1 cellular context compared by ENCODE assay signal in the genomic region with DNA sequence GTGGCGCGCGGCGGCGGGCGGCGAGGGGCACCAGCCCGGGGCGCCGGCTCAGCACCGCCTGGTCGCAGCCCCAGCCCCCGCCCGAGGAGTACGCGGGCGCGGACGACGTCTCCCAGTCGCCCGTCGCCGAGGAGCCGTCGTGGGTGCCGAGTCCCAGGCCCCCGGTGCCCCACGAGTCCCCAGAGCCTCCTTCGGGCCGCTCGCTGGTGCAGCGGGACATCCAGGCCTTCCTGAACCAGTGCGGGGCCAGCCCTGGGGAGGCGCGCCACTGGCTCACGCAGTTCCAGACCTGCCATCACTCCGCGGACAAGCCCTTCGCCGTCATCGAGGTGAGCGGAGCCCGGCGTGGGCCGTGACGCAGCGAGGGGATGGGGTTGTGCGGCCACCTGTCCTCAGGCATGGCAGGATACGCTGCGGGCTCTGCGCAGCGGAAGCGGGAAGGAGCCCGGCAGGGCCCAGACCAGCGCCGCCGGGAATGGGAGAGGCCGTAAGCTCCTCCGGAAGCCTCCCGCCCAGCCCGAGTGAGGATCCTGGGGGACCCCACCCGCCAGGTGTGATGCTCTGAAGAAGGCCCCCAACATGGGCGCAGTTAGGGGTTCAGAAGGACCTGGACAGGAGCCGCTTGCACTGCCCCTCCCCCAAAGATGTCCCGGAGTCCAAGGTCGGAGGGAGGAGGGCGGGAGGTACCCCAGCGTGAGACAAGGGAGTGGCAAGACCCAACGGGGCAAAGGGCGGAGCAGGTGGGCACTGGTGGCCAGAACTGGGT.
A peak's percentile ranks its signal among the peaks of the same experiment; 100 is the strongest.
TF ChIP-seq lines count a peak whose summit lies in the region.

No MANE protein-coding gene starts in this region.

TF ChIP-seq in HepG2, 621 proteins besides CTCF, POLR2A, EP300 and RAD21 (continued from another document and continues in another):
- TF ChIP-seq, protein P1, sequence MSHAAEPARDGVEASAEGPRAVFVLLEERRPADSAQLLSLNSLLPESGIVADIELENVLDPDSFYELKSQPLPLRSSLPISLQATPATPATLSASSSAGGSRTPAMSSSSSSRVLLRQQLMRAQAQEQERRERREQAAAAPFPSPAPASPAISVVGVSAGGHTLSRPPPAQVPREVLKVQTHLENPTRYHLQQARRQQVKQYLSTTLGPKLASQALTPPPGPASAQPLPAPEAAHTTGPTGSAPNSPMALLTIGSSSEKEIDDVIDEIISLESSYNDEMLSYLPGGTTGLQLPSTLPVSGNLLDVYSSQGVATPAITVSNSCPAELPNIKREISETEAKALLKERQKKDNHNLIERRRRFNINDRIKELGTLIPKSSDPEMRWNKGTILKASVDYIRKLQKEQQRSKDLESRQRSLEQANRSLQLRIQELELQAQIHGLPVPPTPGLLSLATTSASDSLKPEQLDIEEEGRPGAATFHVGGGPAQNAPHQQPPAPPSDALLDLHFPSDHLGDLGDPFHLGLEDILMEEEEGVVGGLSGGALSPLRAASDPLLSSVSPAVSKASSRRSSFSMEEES (CRISPR knock-in tag; IDR thresholded peaks at IDR 0.05), result no peak
- no peak for TF ChIP-seq ZNF460 (CRISPR knock-in tag; IDR thresholded peaks at IDR 0.05; ENCODE audit: borderline replicate concordance)
- no peak for TF ChIP-seq PHB2 (IDR thresholded peaks at IDR 0.05; ENCODE audit: partially characterized antibody)
- no peak for TF ChIP-seq GTF3A (CRISPR knock-in tag; conservative IDR thresholded peaks at IDR 0.05)
- no peak for TF ChIP-seq HDAC6 (IDR thresholded peaks at IDR 0.05; ENCODE audit: low read depth, low read length)
- TF ChIP-seq ZSCAN30 (CRISPR knock-in tag; IDR thresholded peaks at IDR 0.05), result no peak
- peak; percentile 92 for TF ChIP-seq ZNF777 (CRISPR knock-in tag; IDR thresholded peaks at IDR 0.05)
- TF ChIP-seq MYNN (CRISPR knock-in tag; IDR thresholded peaks at IDR 0.05; ENCODE audit: low read depth), result no peak; the same call in 1 of the 2 replicates
- no peak; the same call in 1 of the 2 replicates for TF ChIP-seq MIER2 (CRISPR knock-in tag; IDR thresholded peaks at IDR 0.05)
- no peak for TF ChIP-seq IKZF4 (CRISPR knock-in tag; IDR thresholded peaks at IDR 0.05; ENCODE audit: borderline replicate concordance, low read depth, not compliant biosample characterization)
- TF ChIP-seq SMC3 (IDR thresholded peaks at IDR 0.05; ENCODE audit: low read length), result no peak
- no peak for TF ChIP-seq ZNF615 (CRISPR knock-in tag; IDR thresholded peaks at IDR 0.05; ENCODE audit: borderline replicate concordance)
- no peak; the same call in none of the 2 replicates for TF ChIP-seq HOXA3 (CRISPR knock-in tag; IDR thresholded peaks at IDR 0.05)
- peak; percentile 37; the same call in 1 of the 2 replicates for TF ChIP-seq ZNF225 (CRISPR knock-in tag; IDR thresholded peaks at IDR 0.05)
- TF ChIP-seq, protein P2, sequence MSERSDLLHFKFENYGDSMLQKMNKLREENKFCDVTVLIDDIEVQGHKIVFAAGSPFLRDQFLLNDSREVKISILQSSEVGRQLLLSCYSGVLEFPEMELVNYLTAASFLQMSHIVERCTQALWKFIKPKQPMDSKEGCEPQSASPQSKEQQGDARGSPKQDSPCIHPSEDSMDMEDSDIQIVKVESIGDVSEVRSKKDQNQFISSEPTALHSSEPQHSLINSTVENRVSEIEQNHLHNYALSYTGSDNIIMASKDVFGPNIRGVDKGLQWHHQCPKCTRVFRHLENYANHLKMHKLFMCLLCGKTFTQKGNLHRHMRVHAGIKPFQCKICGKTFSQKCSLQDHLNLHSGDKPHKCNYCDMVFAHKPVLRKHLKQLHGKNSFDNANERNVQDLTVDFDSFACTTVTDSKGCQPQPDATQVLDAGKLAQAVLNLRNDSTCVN (CRISPR knock-in tag; IDR thresholded peaks at IDR 0.05; ENCODE audit: borderline replicate concordance), result no peak
- TF ChIP-seq ZNF138 (CRISPR knock-in tag; IDR thresholded peaks at IDR 0.05; ENCODE audit: low read depth), result peak; percentile 72; the same call in 1 of the 2 replicates
- TF ChIP-seq SETDB1 (CRISPR knock-in tag; IDR thresholded peaks at IDR 0.05; ENCODE audit: borderline replicate concordance), result no peak
- TF ChIP-seq, protein P3, sequence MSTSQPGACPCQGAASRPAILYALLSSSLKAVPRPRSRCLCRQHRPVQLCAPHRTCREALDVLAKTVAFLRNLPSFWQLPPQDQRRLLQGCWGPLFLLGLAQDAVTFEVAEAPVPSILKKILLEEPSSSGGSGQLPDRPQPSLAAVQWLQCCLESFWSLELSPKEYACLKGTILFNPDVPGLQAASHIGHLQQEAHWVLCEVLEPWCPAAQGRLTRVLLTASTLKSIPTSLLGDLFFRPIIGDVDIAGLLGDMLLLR (CRISPR knock-in tag; IDR thresholded peaks at IDR 0.05), result peak; percentile 36; the same call in 1 of the 2 replicates
- TF ChIP-seq, protein P4, sequence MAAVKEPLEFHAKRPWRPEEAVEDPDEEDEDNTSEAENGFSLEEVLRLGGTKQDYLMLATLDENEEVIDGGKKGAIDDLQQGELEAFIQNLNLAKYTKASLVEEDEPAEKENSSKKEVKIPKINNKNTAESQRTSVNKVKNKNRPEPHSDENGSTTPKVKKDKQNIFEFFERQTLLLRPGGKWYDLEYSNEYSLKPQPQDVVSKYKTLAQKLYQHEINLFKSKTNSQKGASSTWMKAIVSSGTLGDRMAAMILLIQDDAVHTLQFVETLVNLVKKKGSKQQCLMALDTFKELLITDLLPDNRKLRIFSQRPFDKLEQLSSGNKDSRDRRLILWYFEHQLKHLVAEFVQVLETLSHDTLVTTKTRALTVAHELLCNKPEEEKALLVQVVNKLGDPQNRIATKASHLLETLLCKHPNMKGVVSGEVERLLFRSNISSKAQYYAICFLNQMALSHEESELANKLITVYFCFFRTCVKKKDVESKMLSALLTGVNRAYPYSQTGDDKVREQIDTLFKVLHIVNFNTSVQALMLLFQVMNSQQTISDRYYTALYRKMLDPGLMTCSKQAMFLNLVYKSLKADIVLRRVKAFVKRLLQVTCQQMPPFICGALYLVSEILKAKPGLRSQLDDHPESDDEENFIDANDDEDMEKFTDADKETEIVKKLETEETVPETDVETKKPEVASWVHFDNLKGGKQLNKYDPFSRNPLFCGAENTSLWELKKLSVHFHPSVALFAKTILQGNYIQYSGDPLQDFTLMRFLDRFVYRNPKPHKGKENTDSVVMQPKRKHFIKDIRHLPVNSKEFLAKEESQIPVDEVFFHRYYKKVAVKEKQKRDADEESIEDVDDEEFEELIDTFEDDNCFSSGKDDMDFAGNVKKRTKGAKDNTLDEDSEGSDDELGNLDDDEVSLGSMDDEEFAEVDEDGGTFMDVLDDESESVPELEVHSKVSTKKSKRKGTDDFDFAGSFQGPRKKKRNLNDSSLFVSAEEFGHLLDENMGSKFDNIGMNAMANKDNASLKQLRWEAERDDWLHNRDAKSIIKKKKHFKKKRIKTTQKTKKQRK (IDR thresholded peaks at IDR 0.05; ENCODE audit: low read length), result no peak
- TF ChIP-seq ZNF792 (CRISPR knock-in tag; IDR thresholded peaks at IDR 0.05), result no peak
- TF ChIP-seq, protein P5, sequence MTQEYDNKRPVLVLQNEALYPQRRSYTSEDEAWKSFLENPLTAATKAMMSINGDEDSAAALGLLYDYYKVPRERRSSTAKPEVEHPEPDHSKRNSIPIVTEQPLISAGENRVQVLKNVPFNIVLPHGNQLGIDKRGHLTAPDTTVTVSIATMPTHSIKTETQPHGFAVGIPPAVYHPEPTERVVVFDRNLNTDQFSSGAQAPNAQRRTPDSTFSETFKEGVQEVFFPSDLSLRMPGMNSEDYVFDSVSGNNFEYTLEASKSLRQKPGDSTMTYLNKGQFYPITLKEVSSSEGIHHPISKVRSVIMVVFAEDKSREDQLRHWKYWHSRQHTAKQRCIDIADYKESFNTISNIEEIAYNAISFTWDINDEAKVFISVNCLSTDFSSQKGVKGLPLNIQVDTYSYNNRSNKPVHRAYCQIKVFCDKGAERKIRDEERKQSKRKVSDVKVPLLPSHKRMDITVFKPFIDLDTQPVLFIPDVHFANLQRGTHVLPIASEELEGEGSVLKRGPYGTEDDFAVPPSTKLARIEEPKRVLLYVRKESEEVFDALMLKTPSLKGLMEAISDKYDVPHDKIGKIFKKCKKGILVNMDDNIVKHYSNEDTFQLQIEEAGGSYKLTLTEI (CRISPR knock-in tag; conservative IDR thresholded peaks at IDR 0.05), result no peak
- TF ChIP-seq ZNF616 (CRISPR knock-in tag; IDR thresholded peaks at IDR 0.05; ENCODE audit: low read depth), result peak; percentile 70; the same call in 1 of the 2 replicates
- peak; percentile 27; the same call in 1 of the 2 replicates for TF ChIP-seq BHLHE40 (IDR thresholded peaks at IDR 0.05; ENCODE audit: low read length)
- TF ChIP-seq PHF8 (CRISPR knock-in tag; IDR thresholded peaks at IDR 0.05), result peak; percentile 63; the same call in 1 of the 2 replicates
- TF ChIP-seq ZNF468 (CRISPR knock-in tag; IDR thresholded peaks at IDR 0.05), result peak; percentile 84; the same call in 1 of the 2 replicates
- TF ChIP-seq, protein P6, sequence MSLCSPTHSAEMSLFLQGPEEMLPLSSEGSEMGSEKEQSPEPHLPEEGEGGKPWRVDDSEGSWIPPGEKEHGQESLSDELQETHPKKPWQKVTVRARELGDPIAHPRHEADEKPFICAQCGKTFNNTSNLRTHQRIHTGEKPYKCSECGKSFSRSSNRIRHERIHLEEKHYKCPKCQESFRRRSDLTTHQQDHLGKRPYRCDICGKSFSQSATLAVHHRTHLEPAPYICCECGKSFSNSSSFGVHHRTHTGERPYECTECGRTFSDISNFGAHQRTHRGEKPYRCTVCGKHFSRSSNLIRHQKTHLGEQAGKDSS (CRISPR knock-in tag; IDR thresholded peaks at IDR 0.05; ENCODE audit: borderline replicate concordance, low read depth), result peak; percentile 19; the same call in 1 of the 2 replicates
- no peak for TF ChIP-seq HHEX (CRISPR knock-in tag; IDR thresholded peaks at IDR 0.05)
- TF ChIP-seq, protein P7, sequence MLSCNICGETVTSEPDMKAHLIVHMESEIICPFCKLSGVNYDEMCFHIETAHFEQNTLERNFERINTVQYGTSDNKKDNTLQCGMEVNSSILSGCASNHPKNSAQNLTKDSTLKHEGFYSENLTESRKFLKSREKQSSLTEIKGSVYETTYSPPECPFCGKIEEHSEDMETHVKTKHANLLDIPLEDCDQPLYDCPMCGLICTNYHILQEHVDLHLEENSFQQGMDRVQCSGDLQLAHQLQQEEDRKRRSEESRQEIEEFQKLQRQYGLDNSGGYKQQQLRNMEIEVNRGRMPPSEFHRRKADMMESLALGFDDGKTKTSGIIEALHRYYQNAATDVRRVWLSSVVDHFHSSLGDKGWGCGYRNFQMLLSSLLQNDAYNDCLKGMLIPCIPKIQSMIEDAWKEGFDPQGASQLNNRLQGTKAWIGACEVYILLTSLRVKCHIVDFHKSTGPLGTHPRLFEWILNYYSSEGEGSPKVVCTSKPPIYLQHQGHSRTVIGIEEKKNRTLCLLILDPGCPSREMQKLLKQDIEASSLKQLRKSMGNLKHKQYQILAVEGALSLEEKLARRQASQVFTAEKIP (CRISPR knock-in tag; IDR thresholded peaks at IDR 0.05; ENCODE audit: borderline replicate concordance), result no peak
- no peak for TF ChIP-seq ARID2 (CRISPR knock-in tag; IDR thresholded peaks at IDR 0.05; ENCODE audit: borderline replicate concordance)
- TF ChIP-seq SMARCE1 (IDR thresholded peaks at IDR 0.05; ENCODE audit: borderline replicate concordance), result no peak
- TF ChIP-seq NR2C2 (CRISPR knock-in tag; IDR thresholded peaks at IDR 0.05; ENCODE audit: borderline replicate concordance), result peak; percentile 42; the same call in 1 of the 2 replicates
- TF ChIP-seq NFIB (CRISPR knock-in tag; IDR thresholded peaks at IDR 0.05; ENCODE audit: borderline replicate concordance), result no peak
- no peak for TF ChIP-seq ZNF253 (CRISPR knock-in tag; IDR thresholded peaks at IDR 0.05; ENCODE audit: borderline replicate concordance)
- TF ChIP-seq, protein P8, sequence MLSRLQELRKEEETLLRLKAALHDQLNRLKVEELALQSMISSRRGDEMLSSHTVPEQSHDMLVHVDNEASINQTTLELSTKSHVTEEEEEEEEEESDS (CRISPR knock-in tag; IDR thresholded peaks at IDR 0.05; ENCODE audit: borderline replicate concordance), result peak; percentile 58; the same call in 1 of the 2 replicates
- TF ChIP-seq ATF7 (IDR thresholded peaks at IDR 0.05), result no peak
- TF ChIP-seq ATF7 (CRISPR knock-in tag; IDR thresholded peaks at IDR 0.05), result no peak
- peak; percentile 85; the same call in 1 of the 2 replicates for TF ChIP-seq ZNF563 (CRISPR knock-in tag; IDR thresholded peaks at IDR 0.05)
- TF ChIP-seq, protein P9, sequence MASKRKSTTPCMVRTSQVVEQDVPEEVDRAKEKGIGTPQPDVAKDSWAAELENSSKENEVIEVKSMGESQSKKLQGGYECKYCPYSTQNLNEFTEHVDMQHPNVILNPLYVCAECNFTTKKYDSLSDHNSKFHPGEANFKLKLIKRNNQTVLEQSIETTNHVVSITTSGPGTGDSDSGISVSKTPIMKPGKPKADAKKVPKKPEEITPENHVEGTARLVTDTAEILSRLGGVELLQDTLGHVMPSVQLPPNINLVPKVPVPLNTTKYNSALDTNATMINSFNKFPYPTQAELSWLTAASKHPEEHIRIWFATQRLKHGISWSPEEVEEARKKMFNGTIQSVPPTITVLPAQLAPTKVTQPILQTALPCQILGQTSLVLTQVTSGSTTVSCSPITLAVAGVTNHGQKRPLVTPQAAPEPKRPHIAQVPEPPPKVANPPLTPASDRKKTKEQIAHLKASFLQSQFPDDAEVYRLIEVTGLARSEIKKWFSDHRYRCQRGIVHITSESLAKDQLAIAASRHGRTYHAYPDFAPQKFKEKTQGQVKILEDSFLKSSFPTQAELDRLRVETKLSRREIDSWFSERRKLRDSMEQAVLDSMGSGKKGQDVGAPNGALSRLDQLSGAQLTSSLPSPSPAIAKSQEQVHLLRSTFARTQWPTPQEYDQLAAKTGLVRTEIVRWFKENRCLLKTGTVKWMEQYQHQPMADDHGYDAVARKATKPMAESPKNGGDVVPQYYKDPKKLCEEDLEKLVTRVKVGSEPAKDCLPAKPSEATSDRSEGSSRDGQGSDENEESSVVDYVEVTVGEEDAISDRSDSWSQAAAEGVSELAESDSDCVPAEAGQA (IDR thresholded peaks at IDR 0.05; ENCODE audit: low read depth), result no peak
- TF ChIP-seq, protein P9 (CRISPR knock-in tag; IDR thresholded peaks at IDR 0.05; ENCODE audit: borderline replicate concordance), result no peak
